27 cellular contexts compared by ENCODE assay signal in genomic region chr16:57813466-57813865, GRCh38. TPM values are rescaled to one million over a fixed set of nuclear protein-coding genes. Genes with fewer than 3 reads are reported as not detected.
"Had no signal": no experiment of that assay in that cellular context is flagged by ENCODE, and none has a peak within 500 bp of the region (broad histone marks: within the 10 kb centered on the region; RNA-seq: fewer than 3 reads in every experiment).

No MANE protein-coding gene starts in this region.

- H3K36me3 ChIP-seq: brain microvascular endothelial cell, esophagus muscularis mucosa, left ventricle myocardium inferior, pancreas, sigmoid colon, stomach, tibial artery had no signal

- H3K27ac Mint-ChIP-seq: activated CD4-positive, alpha-beta T cell treated with anti-CD3 and anti-CD28 coated beads for 36 hours; activated CD8-positive, alpha-beta memory T cell treated with anti-CD3 and anti-CD28 coated beads, Interleukin-2, amount 10 ng/mL, durations not matched to agents 7 days and 5 days; activated CD8-positive, alpha-beta T cell treated with anti-CD3 and anti-CD28 coated beads, Interleukin-2, amount 10 ng/mL, durations not matched to agents 7 days and 5 days; activated naive CD8-positive, alpha-beta T cell treated with anti-CD3 and anti-CD28 coated beads, Interleukin-2, amount 10 ng/mL, durations not matched to agents 7 days and 5 days; activated T-helper 2 cell treated with anti-CD3 and anti-CD28 coated beads, Interferon-gamma antibody, Interleukin-2, Interleukin-4, amounts not matched to agents 10 μg/mL and 5 μg/mL and 100 μg/mL, durations not matched to agents 14 hours and 24 hours and 36 hours; stimulated activated memory B cell treated with anti-CD40 and anti-IgM and Interleukin-4, amounts not matched to agents 10 μg/mL and 1 μg/mL and 100 μg/mL, for 72 hours had no signal

- H3K4me3 ChIP-seq: esophagus muscularis mucosa, left ventricle myocardium inferior, lung, mucosa of descending colon, pancreas, psoas muscle, sigmoid colon, stomach, tibial artery had no signal

- ATAC-seq: activated CD4-positive, alpha-beta T cell treated with anti-CD3 and anti-CD28 coated beads for 36 hours; activated CD8-positive, alpha-beta memory T cell treated with anti-CD3 and anti-CD28 coated beads, Interleukin-2, amount 10 ng/mL, durations not matched to agents 7 days and 5 days; activated CD8-positive, alpha-beta T cell treated with anti-CD3 and anti-CD28 coated beads, Interleukin-2, amount 10 ng/mL, durations not matched to agents 7 days and 5 days; mucosa of descending colon; pancreas; stimulated activated memory B cell treated with anti-CD40 and anti-IgM and Interleukin-4, amounts not matched to agents 10 μg/mL and 1 μg/mL and 100 μg/mL, for 72 hours had no signal

- H3K36me3 Mint-ChIP-seq: activated CD8-positive, alpha-beta memory T cell treated with anti-CD3 and anti-CD28 coated beads, Interleukin-2, amount 10 ng/mL, durations not matched to agents 7 days and 5 days; activated naive CD8-positive, alpha-beta T cell treated with anti-CD3 and anti-CD28 coated beads, Interleukin-2, amount 10 ng/mL, durations not matched to agents 7 days and 5 days; stimulated activated memory B cell treated with anti-CD40 and anti-IgM and Interleukin-4, amounts not matched to agents 10 μg/mL and 1 μg/mL and 100 μg/mL, for 72 hours had no signal

- H3K27me3 ChIP-seq: brain microvascular endothelial cell, esophagus muscularis mucosa, pancreas, sigmoid colon, stomach, tibial artery had no signal

- H3K9me3 ChIP-seq: esophagus muscularis mucosa, left ventricle myocardium inferior, mucosa of descending colon, pancreas, psoas muscle, sigmoid colon, stomach, tibial artery had no signal

- H3K9me3 Mint-ChIP-seq: activated naive CD8-positive, alpha-beta T cell treated with anti-CD3 and anti-CD28 coated beads, Interleukin-2, amount 10 ng/mL, durations not matched to agents 7 days and 5 days; activated T-helper 2 cell treated with anti-CD3 and anti-CD28 coated beads, Interferon-gamma antibody, Interleukin-2, Interleukin-4, amounts not matched to agents 10 μg/mL and 5 μg/mL and 100 μg/mL, durations not matched to agents 14 hours and 24 hours and 36 hours; stimulated activated memory B cell treated with anti-CD40 and anti-IgM and Interleukin-4, amounts not matched to agents 10 μg/mL and 1 μg/mL and 100 μg/mL, for 72 hours had no signal

- H3K27ac ChIP-seq: brain microvascular endothelial cell, esophagus muscularis mucosa, left ventricle myocardium inferior, pancreas, psoas muscle, sigmoid colon, stomach, tibial artery had no signal

- H3K4me3 Mint-ChIP-seq: activated CD4-positive, alpha-beta T cell treated with anti-CD3 and anti-CD28 coated beads for 36 hours; activated CD8-positive, alpha-beta memory T cell treated with anti-CD3 and anti-CD28 coated beads, Interleukin-2, amount 10 ng/mL, durations not matched to agents 7 days and 5 days; activated CD8-positive, alpha-beta T cell treated with anti-CD3 and anti-CD28 coated beads, Interleukin-2, amount 10 ng/mL, durations not matched to agents 7 days and 5 days; activated naive CD8-positive, alpha-beta T cell treated with anti-CD3 and anti-CD28 coated beads, Interleukin-2, amount 10 ng/mL, durations not matched to agents 7 days and 5 days; stimulated activated memory B cell treated with anti-CD40 and anti-IgM and Interleukin-4, amounts not matched to agents 10 μg/mL and 1 μg/mL and 100 μg/mL, for 72 hours had no signal

- DNase-seq: activated CD4-positive, alpha-beta T cell treated with anti-CD3 and anti-CD28 coated beads for 36 hours; activated CD4-positive, CD25-positive, alpha-beta regulatory T cell; activated CD8-positive, alpha-beta memory T cell treated with anti-CD3 and anti-CD28 coated beads, Interleukin-2, amount 10 ng/mL, durations not matched to agents 7 days and 5 days; activated CD8-positive, alpha-beta T cell treated with anti-CD3 and anti-CD28 coated beads, Interleukin-2, amount 10 ng/mL, durations not matched to agents 7 days and 5 days; activated naive CD8-positive, alpha-beta T cell treated with anti-CD3 and anti-CD28 coated beads, Interleukin-2, amount 10 ng/mL, durations not matched to agents 7 days and 5 days; activated T-cell treated with anti-CD3 and anti-CD28 coated beads, Interleukin-2, amount 50 U/mL, for 48 hours; brain microvascular endothelial cell; caudate nucleus; cortex of kidney; foreskin melanocyte; left ventricle myocardium inferior; mucosa of descending colon; nucleus accumbens; sigmoid colon; small intestine; stimulated activated CD4-positive, alpha-beta T cell treated with anti-CD3 and anti-CD28 coated beads, Interleukin-1b, Interleukin-23, amount 100 ng/mL, for 48 hours; stimulated activated CD4-positive, alpha-beta T cell treated with anti-CD3 and anti-CD28 coated beads, Interleukin-4, amount 100 ng/mL, for 4 hours; stimulated activated CD8-positive, alpha-beta memory T cell treated with anti-CD3 and anti-CD28 coated beads, Interleukin-4, amount 100 ng/mL, for 48 hours; stomach; tibial artery had no signal

RNA-seq across cellular contexts. Expression of gene KIFC3, which starts 11.2 kb away (rescaled TPM):
- total RNA-seq: T-helper 1 cell treated with Interleukin-12 subunit alpha and Interleukin-12 subunit beta and Interleukin-4 antibody, amounts not matched to agents 30 ng/mL and 1 ng/mL, for 36 hours had no signal
